1 cellular context compared by ENCODE assay signal in the genomic region with DNA sequence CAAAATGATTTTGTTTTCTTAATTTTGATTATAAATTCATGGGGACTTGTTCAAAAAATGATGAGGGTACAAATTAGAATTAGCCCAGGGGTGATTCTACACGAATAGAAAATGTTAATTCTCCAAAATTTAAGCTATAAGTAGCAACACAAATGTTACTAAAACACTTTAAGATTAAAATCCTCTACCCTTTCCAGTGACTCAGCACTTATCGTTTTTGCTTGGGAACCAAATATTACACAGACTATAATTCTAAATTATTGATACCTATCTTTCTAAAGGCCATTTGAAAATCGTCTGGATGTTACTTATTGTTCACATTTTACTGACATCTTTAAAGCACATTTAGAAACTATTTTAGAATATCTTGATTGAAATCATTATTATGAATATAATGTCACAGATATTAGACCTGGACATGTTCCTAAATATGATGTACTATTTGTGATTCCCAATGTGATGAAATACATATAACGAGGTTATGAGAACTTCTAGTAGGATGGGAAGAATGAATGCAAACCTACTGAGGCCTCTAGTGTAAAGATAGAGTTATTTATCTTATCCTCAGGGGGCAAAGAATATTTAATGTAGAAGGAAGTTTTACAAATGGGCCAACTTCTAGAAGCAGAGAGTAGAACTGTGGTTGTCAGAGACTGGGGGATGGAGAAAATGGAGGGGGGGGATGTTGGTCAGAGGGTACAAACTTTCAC.
TF ChIP-seq lines count a peak whose summit lies in the region.

No MANE protein-coding gene starts in this region.

TF ChIP-seq in A549, 52 proteins besides CTCF, POLR2A, EP300 and RAD21 (continued from another document):
- TF ChIP-seq ESRRA (IDR thresholded peaks at IDR 0.05; ENCODE audit: borderline replicate concordance, low read length) = no peak
- TF ChIP-seq NFE2L2 (conservative IDR thresholded peaks at IDR 0.05; ENCODE audit: low read length) = peak; percentile 64
- no peak for TF ChIP-seq ZSCAN20 (CRISPR knock-in tag; IDR thresholded peaks at IDR 0.05)
- TF ChIP-seq, protein P1, sequence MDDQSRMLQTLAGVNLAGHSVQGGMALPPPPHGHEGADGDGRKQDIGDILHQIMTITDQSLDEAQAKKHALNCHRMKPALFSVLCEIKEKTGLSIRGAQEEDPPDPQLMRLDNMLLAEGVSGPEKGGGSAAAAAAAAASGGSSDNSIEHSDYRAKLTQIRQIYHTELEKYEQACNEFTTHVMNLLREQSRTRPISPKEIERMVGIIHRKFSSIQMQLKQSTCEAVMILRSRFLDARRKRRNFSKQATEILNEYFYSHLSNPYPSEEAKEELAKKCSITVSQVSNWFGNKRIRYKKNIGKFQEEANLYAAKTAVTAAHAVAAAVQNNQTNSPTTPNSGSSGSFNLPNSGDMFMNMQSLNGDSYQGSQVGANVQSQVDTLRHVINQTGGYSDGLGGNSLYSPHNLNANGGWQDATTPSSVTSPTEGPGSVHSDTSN (IDR thresholded peaks at IDR 0.05) = no peak
- no peak for TF ChIP-seq RCOR1 (IDR thresholded peaks at IDR 0.05; ENCODE audit: low read depth, low read length)
- TF ChIP-seq, protein P2, sequence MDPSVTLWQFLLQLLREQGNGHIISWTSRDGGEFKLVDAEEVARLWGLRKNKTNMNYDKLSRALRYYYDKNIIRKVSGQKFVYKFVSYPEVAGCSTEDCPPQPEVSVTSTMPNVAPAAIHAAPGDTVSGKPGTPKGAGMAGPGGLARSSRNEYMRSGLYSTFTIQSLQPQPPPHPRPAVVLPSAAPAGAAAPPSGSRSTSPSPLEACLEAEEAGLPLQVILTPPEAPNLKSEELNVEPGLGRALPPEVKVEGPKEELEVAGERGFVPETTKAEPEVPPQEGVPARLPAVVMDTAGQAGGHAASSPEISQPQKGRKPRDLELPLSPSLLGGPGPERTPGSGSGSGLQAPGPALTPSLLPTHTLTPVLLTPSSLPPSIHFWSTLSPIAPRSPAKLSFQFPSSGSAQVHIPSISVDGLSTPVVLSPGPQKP (IDR thresholded peaks at IDR 0.05; ENCODE audit: low read depth, low read length) = no peak
- no peak for TF ChIP-seq ZC3H11A (IDR thresholded peaks at IDR 0.05)
- peak; percentile 67 for TF ChIP-seq MAFK (IDR thresholded peaks at IDR 0.05; ENCODE audit: partially characterized antibody)
- no peak for TF ChIP-seq CEBPB (IDR thresholded peaks at IDR 0.05)
